In the genomic region with DNA sequence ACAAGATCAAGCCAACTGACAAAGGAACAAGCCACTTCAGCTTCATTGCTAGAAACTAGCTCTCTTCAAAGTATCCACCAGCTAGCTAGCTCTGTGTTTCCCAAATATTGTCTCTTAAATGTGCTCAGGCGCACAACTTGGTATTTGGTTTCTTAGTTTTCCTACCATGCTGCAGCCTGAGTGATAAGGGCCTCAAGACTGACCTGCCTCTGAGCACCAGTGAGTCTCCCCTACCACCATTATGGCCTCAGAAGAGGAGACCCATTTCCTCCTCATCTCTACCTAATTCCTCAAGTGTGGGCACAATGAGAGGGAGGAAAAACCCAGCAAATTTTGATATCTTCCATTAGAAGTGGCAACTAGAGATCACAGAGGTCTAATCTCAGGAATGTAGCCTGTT, we compare ENCODE assay signal across 24 cellular contexts.
"Had no signal": no experiment of that assay in that cellular context is flagged by ENCODE, and none has a peak within 500 bp of the region (broad histone marks: within the 10 kb centered on the region; RNA-seq: fewer than 3 reads in every experiment).

No MANE protein-coding gene starts in this region.

- H3K4me3 Mint-ChIP-seq: IgD-negative memory B cell had no signal

- H3K9me3 Mint-ChIP-seq: IgD-negative memory B cell had no signal

- DNase-seq: KBM-7, MV-4-11, NCI-H1048, NCI-H1105, NCI-H1417 treated with DMSO at 0.1 percent for 48 hours, NCI-H146, NCI-H1694 treated with DMSO at 0.1 percent for 48 hours, NCI-H1930, NCI-H2081, NCI-H2107, NCI-H2227 treated with DMSO at 0.1 percent for 48 hours, NCI-H510A, NCI-H524 treated with DMSO at 0.1 percent for 48 hours, NCI-H69, NCI-H774, PC-3, SHP77, SK-N-SH, SW 1271 had no signal

- H3K4me1 Mint-ChIP-seq: IgD-negative memory B cell had no signal

- H3K27ac ChIP-seq: HL-60, RWPE1 had no signal

- ATAC-seq: Panc1, PC-3 had no signal

- FAIRE-seq: HTR-8/SVneo had no signal

- H3K36me3 Mint-ChIP-seq: IgD-negative memory B cell had no signal

- H3K9me3 ChIP-seq: SK-N-SH had no signal
